8 cellular contexts compared by ENCODE assay signal in genomic region chr17:7650509-7651096, GRCh38. TPM values are rescaled to one million over a fixed set of nuclear protein-coding genes. Genes with fewer than 3 reads are reported as not detected.
A peak's percentile ranks its signal among the peaks of the same experiment; 100 is the strongest.
DNase-seq lines count a peak whose midpoint lies in the region; ATAC-seq and TF ChIP-seq lines count a peak whose summit lies in the region.

Gene ATP1B2 (plus strand): TSS chr17:7650926. CDS start chr17:7651519, 593 bp downstream.

- H3K4me2 ChIP-seq in PC-3 (ENCODE audit: low read length): peak within 1 kb of the TSS; percentile 86
- peak within 1 kb of the TSS; percentile 98 for H3K4me2 ChIP-seq in neural progenitor cell

- H3K4me1 ChIP-seq in PC-3 (ENCODE audit: insufficient read depth, low read length): no peaks in the 10 kb centered on the region; the same call in 1 of the 2 replicates
- H3K4me1 ChIP-seq in neural progenitor cell: no peaks in the 10 kb centered on the region

- no peaks in the 10 kb centered on the region for H3K9me2 ChIP-seq in PC-3 (replicated peaks; ENCODE audit: low read length)

- POLR2A ChIA-PET in PC-3 (lab: Charles Lee; ENCODE audit: unreplicated experiment): interaction anchor here (0.6 kb wide), 2 partner anchors 23 to 154 kb away, joined by 6 read pairs; no protein-coding TSS in a partner anchor

- H3K36me3 Mint-ChIP-seq in HFFc6 (ENCODE audit: low read depth) (no peaks in the 10 kb centered on the region), neural progenitor cell (peaks cover 13% of the 10 kb centered on the region)
- H3K36me3 Mint-ChIP-seq in stimulated activated naive CD8-positive, alpha-beta T cell treated with anti-CD3 and anti-CD28 coated beads, Interleukin-15, Interleukin-2, amounts not matched to agents 100 ng/mL and 50 ng/mL, for 24 hours (ENCODE audit: low read depth): no peaks in the 10 kb centered on the region

- H4K20me1 ChIP-seq in PC-3 (ENCODE audit: low read length) (no peaks in the 10 kb centered on the region), neural progenitor cell (ENCODE audit: low read depth) (no peaks in the 10 kb centered on the region)

- peak within 1 kb of the TSS; percentile 75 for H2AFZ ChIP-seq in PC-3 (ENCODE audit: low read length)
- H2AFZ ChIP-seq in neural progenitor cell (replicated peaks): peak within 1 kb of the TSS; percentile 85

- peaks cover 56% of the 10 kb centered on the region for H3K27me3 Mint-ChIP-seq in HFFc6 (ENCODE audit: insufficient read depth)
- peaks cover 16% of the 10 kb centered on the region for H3K27me3 Mint-ChIP-seq in neural progenitor cell (ENCODE audit: insufficient read depth, low read depth)
- peaks cover 39% of the 10 kb centered on the region for H3K27me3 Mint-ChIP-seq in stimulated activated naive CD8-positive, alpha-beta T cell treated with anti-CD3 and anti-CD28 coated beads, Interleukin-15, Interleukin-2, amounts not matched to agents 100 ng/mL and 50 ng/mL, for 24 hours

- CTCF ChIA-PET in PC-3 (lab: Charles Lee): interaction anchor here (0.6 to 0.9 kb wide), 3 partner anchors 18 to 35 kb away, joined by 5 to 6 read pairs (median 5); partner anchors contain the start of gene SAT2

- no peaks in the 10 kb centered on the region for H3K36me3 ChIP-seq in PC-3 (ENCODE audit: low read depth, low read length)
- no peaks in the 10 kb centered on the region for H3K36me3 ChIP-seq in neural progenitor cell

- no peaks in the 10 kb centered on the region for H3K9me3 Mint-ChIP-seq in HFFc6
- H3K9me3 Mint-ChIP-seq in neural progenitor cell: no peaks in the 10 kb centered on the region
- no peaks in the 10 kb centered on the region for H3K9me3 Mint-ChIP-seq in stimulated activated naive CD8-positive, alpha-beta T cell treated with anti-CD3 and anti-CD28 coated beads, Interleukin-15, Interleukin-2, amounts not matched to agents 100 ng/mL and 50 ng/mL, for 24 hours

- TF ChIP-seq CTCF in HFFc6 (IDR thresholded peaks at IDR 0.05) (no peak), PC-3 (conservative IDR thresholded peaks at IDR 0.05; ENCODE audit: low read depth, low read length) (no peak), foreskin fibroblast (IDR thresholded peaks at IDR 0.05; ENCODE audit: low read depth, low read length) (no peak), neural progenitor cell (IDR thresholded peaks at IDR 0.05) (no peak)

- H3K27me3 ChIP-seq in PC-3 (ENCODE audit: low read length) (peaks cover 13% of the 10 kb centered on the region), neural progenitor cell (peaks cover 37% of the 10 kb centered on the region)

- H3K27ac Mint-ChIP-seq in HFFc6 (no peak within 1 kb of the TSS), neural progenitor cell (peak within 1 kb of the TSS; percentile 22)
- no peak within 1 kb of the TSS for H3K27ac Mint-ChIP-seq in stimulated activated naive CD8-positive, alpha-beta T cell treated with anti-CD3 and anti-CD28 coated beads, Interleukin-15, Interleukin-2, amounts not matched to agents 100 ng/mL and 50 ng/mL, for 24 hours

- H3K9me3 ChIP-seq in PC-3 (ENCODE audit: low read length): no peaks in the 10 kb centered on the region
- H3K9me3 ChIP-seq in neural progenitor cell (ENCODE audit: low read depth): no peaks in the 10 kb centered on the region

- peak within 1 kb of the TSS; percentile 76 for H3K4me3 Mint-ChIP-seq in HFFc6
- H3K4me3 Mint-ChIP-seq in neural progenitor cell: peak within 1 kb of the TSS; percentile 91
- peak within 1 kb of the TSS; percentile 73 for H3K4me3 Mint-ChIP-seq in stimulated activated naive CD8-positive, alpha-beta T cell treated with anti-CD3 and anti-CD28 coated beads, Interleukin-15, Interleukin-2, amounts not matched to agents 100 ng/mL and 50 ng/mL, for 24 hours

- no peaks in the 10 kb centered on the region for H3F3A ChIP-seq in PC-3 (ENCODE audit: low read length, unreplicated experiment)
- peaks cover 27% of the 10 kb centered on the region for H3F3A ChIP-seq in neural progenitor cell (ENCODE audit: low read depth)

- peak; percentile 84 for ATAC-seq in PC-3

- DNase-seq in AG08395 (ENCODE audit: low spot score) (peak; percentile 47), HFFc6 (no peak), PC-3 (peak; percentile 47), foreskin fibroblast (peak; percentile 18 to 54), neural progenitor cell (ENCODE audit: low spot score) (peak; percentile 97), GOT3 (lab: John Stamatoyannopoulos, UW) (no peak)
- peak; percentile 57 for DNase-seq in activated effector memory CD4-positive, alpha-beta T cell treated with Interleukin-2 at 50 U/mL for 16 hours

- BruUV-seq in PC-3 (replicated peaks; lab: Mats Ljungman, UMichigan): no TSS peak

- H3K27ac ChIP-seq in PC-3 (ENCODE audit: low read length): no peak within 1 kb of the TSS
- H3K27ac ChIP-seq in neural progenitor cell: no peak within 1 kb of the TSS

- H3K4me3 ChIP-seq in PC-3 (ENCODE audit: low read length) (peak within 1 kb of the TSS; percentile 64), foreskin fibroblast (ENCODE audit: low read depth in 1 of 2, low read length in 2 of 2) (peak within 1 kb of the TSS; percentile 26 to 31), neural progenitor cell (peak within 1 kb of the TSS; percentile 78)

- intact Hi-C loops in PC-3 (cut with micrococcal nuclease): no loop called here

- H3K9ac ChIP-seq in PC-3 (ENCODE audit: low read length) (no peak within 1 kb of the TSS), neural progenitor cell (no peak within 1 kb of the TSS)

- H3K79me2 ChIP-seq in PC-3 (ENCODE audit: low read length) (no peaks in the 10 kb centered on the region), neural progenitor cell (ENCODE audit: low read depth) (no peaks in the 10 kb centered on the region)

- peaks cover 10% of the 10 kb centered on the region for H3K4me1 Mint-ChIP-seq in HFFc6 (ENCODE audit: low read depth)
- peaks cover 29% of the 10 kb centered on the region for H3K4me1 Mint-ChIP-seq in neural progenitor cell
- peaks cover 14% of the 10 kb centered on the region for H3K4me1 Mint-ChIP-seq in stimulated activated naive CD8-positive, alpha-beta T cell treated with anti-CD3 and anti-CD28 coated beads, Interleukin-15, Interleukin-2, amounts not matched to agents 100 ng/mL and 50 ng/mL, for 24 hours (ENCODE audit: low read depth)

RNA-seq across cellular contexts. Expression of gene ATP1B2, which starts in this region (rescaled TPM):
- not detected for total RNA-seq in HFFc6 (2021; fragmentation: NEBNext Ultra II Directional; extraction: Animal tissue kit (Norgen Biotek cat#: 25700))
- not detected in 2 replicates for total RNA-seq in PC-3 (2014; rRNA removed)
- total RNA-seq in neural progenitor cell (ENCODE audit: low replicate concordance): 0.37 and 1.4 TPM in 2 replicates

Comparison
In these comparisons a context has a peak if more than half of its experiments do, and no peak if none do; other contexts are left out.
1. Peak in DNase-seq, ATAC-seq, H3K4me3 ChIP-seq and H3K4me2 ChIP-seq in PC-3; RNA of the gene not detected or under 1 TPM.
2. DNase-seq: peak in AG08395 (single experiment), activated effector memory CD4-positive, alpha-beta T cell treated with Interleukin-2 at 50 U/mL for 16 hours (single experiment), foreskin fibroblast (2 of 2) and neural progenitor cell (single experiment); none in HFFc6 (single experiment) and GOT3 (single experiment).
3. Peak in every context shown above with its lines, with median percentiles within 50 percentile points of each other: H3K4me3 Mint-ChIP-seq and H3K4me3 ChIP-seq.